ENCODE assay signal across 20 cellular contexts in genomic region chr20:1661542-1662299, GRCh38. TPM values are rescaled to one million over a fixed set of nuclear protein-coding genes. Genes with fewer than 3 reads are reported as not detected.
DNase-seq lines count a peak whose midpoint lies in the region; ATAC-seq and TF ChIP-seq lines count a peak whose summit lies in the region.
"Had no signal": no experiment of that assay in that cellular context is flagged by ENCODE, and none has a peak within 500 bp of the region (broad histone marks: within the 10 kb centered on the region; RNA-seq: fewer than 3 reads in every experiment).

No MANE protein-coding gene starts in this region.

- peak overlapping the region; percentile 96 to 98 for H3K27ac Mint-ChIP-seq in T-cell
- H3K27ac Mint-ChIP-seq in activated naive CD8-positive, alpha-beta T cell treated with anti-CD3 and anti-CD28 coated beads, Interleukin-2, amount 50 U/mL, for 24 hours, result peak overlapping the region; percentile 98
- H3K27ac Mint-ChIP-seq: endodermal cell had no signal

- POLR2A ChIA-PET in T-cell (lab: Charles Lee), result no interaction called here

- H3K4me1 ChIP-seq in upper lobe of right lung, result no peaks in the 10 kb centered on the region
- H3K4me1 ChIP-seq: Caco-2, vagina had no signal

- no peak for TF ChIP-seq CTCF in upper lobe of right lung (IDR thresholded peaks at IDR 0.05)
- no peak for TF ChIP-seq CTCF in foreskin fibroblast (IDR thresholded peaks at IDR 0.05; ENCODE audit: low read depth, low read length)

- no peaks in the 10 kb centered on the region for H3K9me3 ChIP-seq in upper lobe of right lung
- H3K9me3 ChIP-seq: Caco-2, heart right ventricle, ovary, vagina had no signal

- CTCF ChIA-PET in T-cell (lab: Charles Lee), result no interaction called here

- H3K27me3 Mint-ChIP-seq in T-cell, result no peaks in the 10 kb centered on the region
- no peaks in the 10 kb centered on the region for H3K27me3 Mint-ChIP-seq in activated naive CD8-positive, alpha-beta T cell treated with anti-CD3 and anti-CD28 coated beads, Interleukin-2, amount 50 U/mL, for 24 hours

- H3K27ac ChIP-seq in upper lobe of right lung, result no peak overlapping the region
- H3K27ac ChIP-seq: ovary, vagina had no signal

- H3K36me3 Mint-ChIP-seq in T-cell, result peaks cover 4% of the 10 kb centered on the region
- peaks cover 7% of the 10 kb centered on the region for H3K36me3 Mint-ChIP-seq in activated naive CD8-positive, alpha-beta T cell treated with anti-CD3 and anti-CD28 coated beads, Interleukin-2, amount 50 U/mL, for 24 hours (ENCODE audit: low read depth)

- peak in 1 of 4 experiments; percentile 43 for ATAC-seq in T-cell (replicated peaks in 1 of 4)
- no peak for ATAC-seq in activated naive CD8-positive, alpha-beta T cell treated with anti-CD3 and anti-CD28 coated beads, Interleukin-2, amount 50 U/mL, for 24 hours
- peak; percentile 65 for ATAC-seq in upper lobe of right lung
- ATAC-seq: heart right ventricle, sciatic nerve had no signal

- peak; percentile 37 for DNase-seq in stimulated activated CD4-positive, alpha-beta T cell treated with anti-CD3 and anti-CD28 coated beads, Interleukin-15, amount 100 ng/mL, for 24 hours
- DNase-seq in stimulated activated CD4-positive, alpha-beta T cell treated with anti-CD3 and anti-CD28 coated beads, Interleukin-1b, Interleukin-23, amount 100 ng/mL, for 48 hours, result no peak
- DNase-seq in T-cell, result peak in 1 of 34 experiments; percentile 11
- DNase-seq in activated naive CD8-positive, alpha-beta T cell treated with anti-CD3 and anti-CD28 coated beads, Interleukin-2, amount 50 U/mL, for 24 hours, result no peak
- no peak for DNase-seq in upper lobe of right lung
- no peak for DNase-seq in foreskin fibroblast
- DNase-seq in activated gamma-delta T cell treated with Interleukin-2 at 50 U/mL for 16 hours, result no peak
- DNase-seq in SW 1271 (lab: John Stamatoyannopoulos, UW), result no peak
- DNase-seq: aorta, Caco-2, endodermal cell, H7, heart right ventricle, NCI-H2081, ovary had no signal

- peaks cover 94 to 97% (median 97%) of the 10 kb centered on the region in 3 donors for H3K4me1 Mint-ChIP-seq in T-cell
- H3K4me1 Mint-ChIP-seq in activated naive CD8-positive, alpha-beta T cell treated with anti-CD3 and anti-CD28 coated beads, Interleukin-2, amount 50 U/mL, for 24 hours, result peaks cover 96% of the 10 kb centered on the region
- H3K4me1 Mint-ChIP-seq: endodermal cell had no signal

- intact Hi-C loops in upper lobe of right lung (cut with DNase I), result no loop called here

- no peaks in the 10 kb centered on the region for H3K9me3 Mint-ChIP-seq in T-cell
- H3K9me3 Mint-ChIP-seq in activated naive CD8-positive, alpha-beta T cell treated with anti-CD3 and anti-CD28 coated beads, Interleukin-2, amount 50 U/mL, for 24 hours, result no peaks in the 10 kb centered on the region
- H3K9me3 Mint-ChIP-seq: endodermal cell had no signal

- peak overlapping the region in 2 of 3 donors; percentile 32 to 85 for H3K4me3 Mint-ChIP-seq in T-cell
- H3K4me3 Mint-ChIP-seq in activated naive CD8-positive, alpha-beta T cell treated with anti-CD3 and anti-CD28 coated beads, Interleukin-2, amount 50 U/mL, for 24 hours, result no peak overlapping the region
- H3K4me3 Mint-ChIP-seq: endodermal cell had no signal

- H3K27me3 ChIP-seq in upper lobe of right lung, result peaks cover 6% of the 10 kb centered on the region
- H3K27me3 ChIP-seq: ovary, vagina had no signal

- H3K4me3 ChIP-seq in upper lobe of right lung (no peak overlapping the region), foreskin fibroblast (ENCODE audit: low read depth in 1 of 2, low read length in 2 of 2) (no peak overlapping the region)
- H3K4me3 ChIP-seq: heart right ventricle, lung, ovary, vagina had no signal

- no peaks in the 10 kb centered on the region for H3K36me3 ChIP-seq in upper lobe of right lung
- H3K36me3 ChIP-seq: heart right ventricle, ovary, vagina had no signal

RNA-seq across cellular contexts. Expression of gene SIRPG, which starts 4.1 kb away (rescaled TPM):
- 10 to 100 TPM; 25.4 to 59.5 (median 28.6) TPM for total RNA-seq in T-cell
- 0.81 TPM for total RNA-seq in upper lobe of right lung
- total RNA-seq: Caco-2, chondrocyte, endodermal cell, H7, NCI-H460, sciatic nerve, vagina had no signal

RNA-seq across cellular contexts. Expression of gene SIRPB1, which starts 41.9 kb away (rescaled TPM):
- total RNA-seq in T-cell (1 to 10 TPM in 4 of 5 donors, under 1 TPM in 1; 0.62 to 6.2 (median 3.1) TPM), upper lobe of right lung (11.6 TPM)
- total RNA-seq: Caco-2, H7 had no signal

Comparison
In these comparisons a context has a peak if more than half of its experiments do, and no peak if none do; other contexts are left out.
1. RNA of gene SIRPG, which starts 4.1 kb away (total RNA-seq): 25.4 to 59.5 TPM in T-cell; 0.81 TPM in upper lobe of right lung (single experiment); every median in the first group is over 10 times any median in the second.